1 cellular context compared by ENCODE assay signal in genomic region chr18:78964727-78965126, GRCh38. TPM values are rescaled to one million over a fixed set of nuclear protein-coding genes. Genes with fewer than 3 reads are reported as not detected.
"Had no signal": no experiment of that assay in that cellular context is flagged by ENCODE, and none has a peak within 500 bp of the region (broad histone marks: within the 10 kb centered on the region; RNA-seq: fewer than 3 reads in every experiment).

No MANE protein-coding gene starts in this region.

RNA-seq across cellular contexts. Expression of gene SALL3, which starts 14.9 kb away (rescaled TPM):
- total RNA-seq: G401 had no signal
